In genomic region chr2:8669157-8669852, GRCh38 we compare ENCODE assay signal across 13 cellular contexts. TPM values are rescaled to one million over a fixed set of nuclear protein-coding genes. Genes with fewer than 3 reads are reported as not detected.
DNase-seq lines count a peak whose midpoint lies in the region; ATAC-seq and TF ChIP-seq lines count a peak whose summit lies in the region.
"Had no signal": no experiment of that assay in that cellular context is flagged by ENCODE, and none has a peak within 500 bp of the region (broad histone marks: within the 10 kb centered on the region; RNA-seq: fewer than 3 reads in every experiment).

No MANE protein-coding gene starts in this region.

- H3K9me3 ChIP-seq in mammary epithelial cell (replicated peaks; ENCODE audit: insufficient read depth, low read length): no peaks in the 10 kb centered on the region

- 0% methylated on average over 3 of the region's 3 CpGs for WGBS in mammary epithelial cell (ENCODE audit: low coverage, missing lambda C conversion rate)

- H3K4me1 Mint-ChIP-seq in MCF 10A (ENCODE audit: insufficient read depth, unreplicated experiment): no peaks in the 10 kb centered on the region
- H3K4me1 Mint-ChIP-seq in stimulated activated memory B cell treated with anti-CD40 and anti-IgM and Interleukin-4, amounts not matched to agents 10 μg/mL and 1 μg/mL and 100 μg/mL, for 72 hours: no peaks in the 10 kb centered on the region

- H3K27ac Mint-ChIP-seq in MCF 10A (ENCODE audit: low read depth, unreplicated experiment): no peak overlapping the region
- no peak overlapping the region for H3K27ac Mint-ChIP-seq in stimulated activated memory B cell treated with anti-CD40 and anti-IgM and Interleukin-4, amounts not matched to agents 10 μg/mL and 1 μg/mL and 100 μg/mL, for 72 hours
- H3K27ac Mint-ChIP-seq: nephron progenitor cell had no signal

- H2AFZ ChIP-seq in mammary epithelial cell (ENCODE audit: low read depth, low read length): no peak overlapping the region

- H3K4me1 ChIP-seq in mammary epithelial cell (ENCODE audit: insufficient read depth, low read length): no peaks in the 10 kb centered on the region

- H3K79me2 ChIP-seq in mammary epithelial cell (ENCODE audit: insufficient read depth, low read length): no peaks in the 10 kb centered on the region

- no peak overlapping the region for H3K9ac ChIP-seq in mammary epithelial cell (ENCODE audit: insufficient read depth, low read length)

- in situ Hi-C loops in mammary epithelial cell (cut with MboI; ENCODE audit: low sequenced_read_pairs in 2 of 2): no loop called here

- TF ChIP-seq CTCF in MCF 10A (IDR thresholded peaks at IDR 0.05; ENCODE audit: unreplicated experiment) (no peak), mammary epithelial cell (conservative IDR thresholded peaks at IDR 0.05 in 1 of 2, IDR thresholded peaks at IDR 0.05 in 1 of 2; ENCODE audit: extremely low read depth in 1 of 2, insufficient read depth in 1 of 2, low read depth in 1 of 2, low read length in 2 of 2) (no peak), fibroblast of pulmonary artery (IDR thresholded peaks at IDR 0.05; ENCODE audit: low read length, missing control alignments) (no peak)

- H3K36me3 ChIP-seq in mammary epithelial cell (ENCODE audit: insufficient read depth, low read length): no peaks in the 10 kb centered on the region
- H3K36me3 ChIP-seq: thoracic aorta had no signal

- ATAC-seq in stimulated activated memory B cell treated with anti-CD40 and anti-IgM and Interleukin-4, amounts not matched to agents 10 μg/mL and 1 μg/mL and 100 μg/mL, for 72 hours: no peak
- ATAC-seq: HCT116 had no signal

- no peaks in the 10 kb centered on the region for H4K20me1 ChIP-seq in mammary epithelial cell (ENCODE audit: insufficient read depth, low read length)

- dilution Hi-C loops in mammary epithelial cell (cut with HindIII; ENCODE audit: low sequenced_read_pairs): no loop called here

- no peaks in the 10 kb centered on the region for H3K27me3 ChIP-seq in mammary epithelial cell (ENCODE audit: insufficient read depth, low read length)

- POLR2A ChIA-PET in MCF 10A (lab: Yijun Ruan, JAX): interaction anchor here (1.0 kb wide), 1 partner anchor 12 kb away, joined by 3 read pairs; no protein-coding TSS in a partner anchor

- H3K27me3 Mint-ChIP-seq in MCF 10A (ENCODE audit: insufficient read depth, unreplicated experiment): peaks cover 11% of the 10 kb centered on the region
- peaks cover 17% of the 10 kb centered on the region for H3K27me3 Mint-ChIP-seq in stimulated activated memory B cell treated with anti-CD40 and anti-IgM and Interleukin-4, amounts not matched to agents 10 μg/mL and 1 μg/mL and 100 μg/mL, for 72 hours

- intact Hi-C loops in MCF 10A (cut with micrococcal nuclease): no loop called here
- intact Hi-C loops in mammary epithelial cell (cut with micrococcal nuclease): no loop called here

- no peak overlapping the region for H3K4me3 Mint-ChIP-seq in MCF 10A (ENCODE audit: unreplicated experiment)
- H3K4me3 Mint-ChIP-seq in stimulated activated memory B cell treated with anti-CD40 and anti-IgM and Interleukin-4, amounts not matched to agents 10 μg/mL and 1 μg/mL and 100 μg/mL, for 72 hours: no peak overlapping the region
- H3K4me3 Mint-ChIP-seq: nephron progenitor cell had no signal

- H3K4me2 ChIP-seq in mammary epithelial cell (ENCODE audit: insufficient read depth, low read depth, low read length): no peak overlapping the region

- peaks cover 8% of the 10 kb centered on the region for H3K9me3 Mint-ChIP-seq in MCF 10A (ENCODE audit: unreplicated experiment)
- H3K9me3 Mint-ChIP-seq in stimulated activated memory B cell treated with anti-CD40 and anti-IgM and Interleukin-4, amounts not matched to agents 10 μg/mL and 1 μg/mL and 100 μg/mL, for 72 hours: peaks cover 9% of the 10 kb centered on the region

- H3K4me3 ChIP-seq in mammary epithelial cell (replicated peaks in 1 of 3; ENCODE audit: insufficient read depth in 1 of 3, low read depth in 2 of 3, low read length in 3 of 3) (no peak overlapping the region), fibroblast of pulmonary artery (replicated peaks; ENCODE audit: low read depth, low read length) (no peak overlapping the region)
- H3K4me3 ChIP-seq: skin epidermis, thoracic aorta had no signal

- H3K36me3 Mint-ChIP-seq in MCF 10A (ENCODE audit: insufficient read depth, unreplicated experiment): no peaks in the 10 kb centered on the region
- peaks cover under 1% of the 10 kb centered on the region for H3K36me3 Mint-ChIP-seq in stimulated activated memory B cell treated with anti-CD40 and anti-IgM and Interleukin-4, amounts not matched to agents 10 μg/mL and 1 μg/mL and 100 μg/mL, for 72 hours

- no peak overlapping the region for H3K27ac ChIP-seq in mammary epithelial cell (ENCODE audit: insufficient read depth, low read depth, low read length)
- H3K27ac ChIP-seq: skin epidermis had no signal

- CTCF ChIA-PET in MCF 10A (lab: Yijun Ruan, JAX): interaction anchor here (0.8 to 1.6 kb wide), 3 partner anchors 13 to 1572 kb away, joined by 3 to 5 read pairs (median 3); no protein-coding TSS in a partner anchor
- CTCF ChIA-PET in mammary epithelial cell (lab: Charles Lee; ENCODE audit: low non-redundant PET): no interaction called here

- BruUV-seq in MCF 10A (replicated peaks; lab: Mats Ljungman, UMichigan): no TSS peak
- no TSS peak for BruUV-seq in mammary epithelial cell (replicated peaks; lab: Mats Ljungman, UMichigan)

- DNase-seq in MCF 10A (ENCODE audit: unreplicated experiment) (peak; percentile 3), mammary epithelial cell (no peak), fibroblast of pulmonary artery (ENCODE audit: low read depth) (peak; percentile 60), medulla oblongata (ENCODE audit: extremely low spot score) (peak; percentile 83), NCI-H82 treated with DMSO at 0.1 percent for 48 hours (lab: John Stamatoyannopoulos, UW; ENCODE audit: unreplicated experiment) (no peak), activated gamma-delta T cell treated with Interleukin-2 at 50 U/mL for 16 hours (no peak), NCI-H345 treated with DMSO at 0.1 percent for 48 hours (lab: John Stamatoyannopoulos, UW; ENCODE audit: unreplicated experiment) (no peak)
- DNase-seq: activated CD4-positive, CD25-positive, alpha-beta regulatory T cell; nephron progenitor cell had no signal

RNA-seq across cellular contexts. Expression of gene ID2, which starts 12.6 kb away (rescaled TPM):
- total RNA-seq in MCF 10A (2022): 0.54 and 2.0 TPM in 2 replicates
- total RNA-seq in mammary epithelial cell: 1 to 10 TPM; 4.4 to 8.7 TPM
- polyA plus RNA-seq in mammary epithelial cell: 14.7 TPM
- polyA minus RNA-seq in mammary epithelial cell: not detected

Comparison
In these comparisons a context has a peak if more than half of its experiments do, and no peak if none do; other contexts are left out.
1. DNase-seq: peak in MCF 10A (single experiment), fibroblast of pulmonary artery (single experiment) and medulla oblongata (single experiment); none in mammary epithelial cell (single experiment), NCI-H82 treated with DMSO at 0.1 percent for 48 hours (single experiment), activated gamma-delta T cell treated with Interleukin-2 at 50 U/mL for 16 hours (single experiment) and NCI-H345 treated with DMSO at 0.1 percent for 48 hours (single experiment).